ENCODE assay signal across 29 cellular contexts in genomic region chr13:41952749-41953148, GRCh38. TPM values are rescaled to one million over a fixed set of nuclear protein-coding genes. Genes with fewer than 3 reads are reported as not detected.
A peak's percentile ranks its signal among the peaks of the same experiment; 100 is the strongest.
DNase-seq lines count a peak whose midpoint lies in the region; ATAC-seq and TF ChIP-seq lines count a peak whose summit lies in the region.
"Had no signal": no experiment of that assay in that cellular context is flagged by ENCODE, and none has a peak within 500 bp of the region (broad histone marks: within the 10 kb centered on the region; RNA-seq: fewer than 3 reads in every experiment).

No MANE protein-coding gene starts in this region.

- ATAC-seq in activated T-cell treated with anti-CD3 and anti-CD28 coated beads, Interleukin-2, amount 50 U/mL, for 72 hours (replicated peaks in 1 of 2) = no peak
- no peak for ATAC-seq in activated T-helper 17 cell treated with anti-CD3 and anti-CD28 coated beads, Interleukin-2, amount 50 U/mL, for 72 hours (replicated peaks)
- ATAC-seq in upper lobe of right lung = no peak
- no peak for ATAC-seq in esophagus mucosa
- ATAC-seq: HepG2, K562 had no signal

- H3K4me1 ChIP-seq in Karpas-422 (ENCODE audit: low read length) = peaks cover 30% of the 10 kb centered on the region
- H3K4me1 ChIP-seq in upper lobe of right lung = no peaks in the 10 kb centered on the region
- no peaks in the 10 kb centered on the region for H3K4me1 ChIP-seq in prostate gland (replicated peaks)
- H3K4me1 ChIP-seq: BE2C, SJSA1 had no signal

- H3K79me2 ChIP-seq in Karpas-422 (ENCODE audit: low read length) = peaks cover 92% of the 10 kb centered on the region

- no peaks in the 10 kb centered on the region for H3K9me3 ChIP-seq in Karpas-422 (ENCODE audit: low read length)
- H3K9me3 ChIP-seq in upper lobe of right lung = no peaks in the 10 kb centered on the region
- no peaks in the 10 kb centered on the region for H3K9me3 ChIP-seq in prostate gland
- H3K9me3 ChIP-seq: BE2C, SJSA1 had no signal

- H3K4me1 Mint-ChIP-seq in activated T-cell treated with anti-CD3 and anti-CD28 coated beads, Interleukin-2, amount 50 U/mL, for 72 hours (ENCODE audit: low read depth) = peaks cover 15% of the 10 kb centered on the region
- H3K4me1 Mint-ChIP-seq in activated T-cell treated with anti-CD3 and anti-CD28 coated beads, Interleukin-2, amount 50 U/mL, for 24 hours (ENCODE audit: low read depth) = peaks cover 39% of the 10 kb centered on the region
- H3K4me1 Mint-ChIP-seq in activated T-helper 17 cell treated with anti-CD3 and anti-CD28 coated beads, Interleukin-2, amount 50 U/mL, for 72 hours = peaks cover 15% of the 10 kb centered on the region
- peaks cover 6% of the 10 kb centered on the region for H3K4me1 Mint-ChIP-seq in nephron progenitor cell

- TF ChIP-seq CTCF in nephron progenitor cell (IDR thresholded peaks at IDR 0.05) (no peak), upper lobe of right lung (IDR thresholded peaks at IDR 0.05) (no peak), prostate gland (IDR thresholded peaks at IDR 0.05) (no peak)

- intact Hi-C loops in upper lobe of right lung (cut with DNase I) (no loop called here), prostate gland (cut with DNase I) (no loop called here)

- peaks cover 3 to 17% of the 10 kb centered on the region in 2 donors for H3K36me3 Mint-ChIP-seq in activated T-cell treated with anti-CD3 and anti-CD28 coated beads, Interleukin-2, amount 50 U/mL, for 72 hours (ENCODE audit: insufficient read depth in 2 of 2)
- H3K36me3 Mint-ChIP-seq in activated T-cell treated with anti-CD3 and anti-CD28 coated beads, Interleukin-2, amount 50 U/mL, for 24 hours (ENCODE audit: low read depth) = peaks cover 66% of the 10 kb centered on the region
- H3K36me3 Mint-ChIP-seq in activated T-helper 17 cell treated with anti-CD3 and anti-CD28 coated beads, Interleukin-2, amount 50 U/mL, for 72 hours (ENCODE audit: low read depth) = peaks cover 17% of the 10 kb centered on the region
- peaks cover 22% of the 10 kb centered on the region for H3K36me3 Mint-ChIP-seq in nephron progenitor cell (ENCODE audit: low read depth)

- H3K27ac ChIP-seq in Karpas-422 (ENCODE audit: low read length) = peak overlapping the region; percentile 31
- H3K27ac ChIP-seq in upper lobe of right lung = no peak overlapping the region
- H3K27ac ChIP-seq in prostate gland = no peak overlapping the region
- H3K27ac ChIP-seq: SJSA1 had no signal

- 86% methylated on average over 3 of the region's 3 CpGs for WGBS in prostate gland

- no peak overlapping the region for H3K4me2 ChIP-seq in Karpas-422 (ENCODE audit: low read depth, low read length, poor library complexity, severe bottlenecking)

- no peak for DNase-seq in activated T-cell treated with anti-CD3 and anti-CD28 coated beads, Interleukin-2, amount 50 U/mL, for 72 hours
- no peak for DNase-seq in activated T-cell treated with anti-CD3 and anti-CD28 coated beads, Interleukin-2, amount 50 U/mL, for 24 hours
- no peak for DNase-seq in Karpas-422
- DNase-seq in nephron progenitor cell = no peak
- no peak for DNase-seq in upper lobe of right lung
- no peak for DNase-seq in prostate gland (ENCODE audit: low spot score)
- DNase-seq: 8988T; ACHN; BE2C; Calu3; DMS79 treated with DMSO at 0.1 percent for 48 hours; GF-D8; H7; MG63; NCI-H1105 treated with DMSO at 0.1 percent for 48 hours; NCI-H146; NCI-H1930; NCI-H2107; NCI-H524; NCI-H748 treated with DMSO at 0.1 percent for 48 hours; NK-92 treated with Interleukin-12 subunit alpha and Interleukin-12 subunit beta, amount 100 ng/mL, for 24 hours; Right ventricle myocardium superior; RPMI8226 had no signal

- TF ChIP-seq POLR2A in prostate gland (IDR thresholded peaks at IDR 0.05) = no peak

- no peaks in the 10 kb centered on the region for H3K27me3 ChIP-seq in Karpas-422 (ENCODE audit: low read length)
- no peaks in the 10 kb centered on the region for H3K27me3 ChIP-seq in upper lobe of right lung
- no peaks in the 10 kb centered on the region for H3K27me3 ChIP-seq in prostate gland (replicated peaks; ENCODE audit: insufficient read depth)
- H3K27me3 ChIP-seq: BE2C, MG63, SJSA1 had no signal

- no peaks in the 10 kb centered on the region for H3K27me3 Mint-ChIP-seq in activated T-cell treated with anti-CD3 and anti-CD28 coated beads, Interleukin-2, amount 50 U/mL, for 72 hours (ENCODE audit: low read depth)
- H3K27me3 Mint-ChIP-seq in activated T-cell treated with anti-CD3 and anti-CD28 coated beads, Interleukin-2, amount 50 U/mL, for 24 hours = no peaks in the 10 kb centered on the region
- H3K27me3 Mint-ChIP-seq in activated T-helper 17 cell treated with anti-CD3 and anti-CD28 coated beads, Interleukin-2, amount 50 U/mL, for 72 hours = no peaks in the 10 kb centered on the region
- H3K27me3 Mint-ChIP-seq in nephron progenitor cell (ENCODE audit: low read depth, poor library complexity) = no peaks in the 10 kb centered on the region

- no peaks in the 10 kb centered on the region for H3K9me2 ChIP-seq in Karpas-422 (replicated peaks; ENCODE audit: insufficient read depth, low read length)

- no peak overlapping the region for H3K9ac ChIP-seq in Karpas-422 (ENCODE audit: low read length)

- no peak overlapping the region for H2AFZ ChIP-seq in Karpas-422 (ENCODE audit: low read length)

- no peaks in the 10 kb centered on the region for H4K20me1 ChIP-seq in Karpas-422 (ENCODE audit: insufficient read depth, low read depth, low read length)

- H3K27ac Mint-ChIP-seq in activated T-cell treated with anti-CD3 and anti-CD28 coated beads, Interleukin-2, amount 50 U/mL, for 72 hours = peak overlapping the region; percentile 7
- H3K27ac Mint-ChIP-seq in activated T-cell treated with anti-CD3 and anti-CD28 coated beads, Interleukin-2, amount 50 U/mL, for 24 hours = no peak overlapping the region
- peak overlapping the region; percentile 16 for H3K27ac Mint-ChIP-seq in activated T-helper 17 cell treated with anti-CD3 and anti-CD28 coated beads, Interleukin-2, amount 50 U/mL, for 72 hours
- peak overlapping the region; percentile 11 for H3K27ac Mint-ChIP-seq in nephron progenitor cell

- no peaks in the 10 kb centered on the region for H3K9me3 Mint-ChIP-seq in activated T-cell treated with anti-CD3 and anti-CD28 coated beads, Interleukin-2, amount 50 U/mL, for 72 hours
- H3K9me3 Mint-ChIP-seq in activated T-cell treated with anti-CD3 and anti-CD28 coated beads, Interleukin-2, amount 50 U/mL, for 24 hours = no peaks in the 10 kb centered on the region
- no peaks in the 10 kb centered on the region for H3K9me3 Mint-ChIP-seq in activated T-helper 17 cell treated with anti-CD3 and anti-CD28 coated beads, Interleukin-2, amount 50 U/mL, for 72 hours
- no peaks in the 10 kb centered on the region for H3K9me3 Mint-ChIP-seq in nephron progenitor cell

- H3K4me3 ChIP-seq in Karpas-422 (ENCODE audit: low read length) (no peak overlapping the region), upper lobe of right lung (no peak overlapping the region), prostate gland (no peak overlapping the region)
- H3K4me3 ChIP-seq: K562, MG63, SJSA1 had no signal

- H3K36me3 ChIP-seq in Karpas-422 (ENCODE audit: insufficient read depth, low read length) (peaks cover 14% of the 10 kb centered on the region; the same call in 1 of the 2 replicates), upper lobe of right lung (no peaks in the 10 kb centered on the region), prostate gland (no peaks in the 10 kb centered on the region)
- H3K36me3 ChIP-seq: SJSA1 had no signal

- no peak overlapping the region for H3K4me3 Mint-ChIP-seq in activated T-cell treated with anti-CD3 and anti-CD28 coated beads, Interleukin-2, amount 50 U/mL, for 72 hours
- no peak overlapping the region for H3K4me3 Mint-ChIP-seq in activated T-cell treated with anti-CD3 and anti-CD28 coated beads, Interleukin-2, amount 50 U/mL, for 24 hours
- H3K4me3 Mint-ChIP-seq in activated T-helper 17 cell treated with anti-CD3 and anti-CD28 coated beads, Interleukin-2, amount 50 U/mL, for 72 hours = no peak overlapping the region
- H3K4me3 Mint-ChIP-seq in nephron progenitor cell = no peak overlapping the region
- H3K4me3 Mint-ChIP-seq: CD14-positive monocyte had no signal

RNA-seq across cellular contexts. Expression of gene VWA8, which starts 8.2 kb away (rescaled TPM):
- total RNA-seq in activated T-cell treated with anti-CD3 and anti-CD28 coated beads, Interleukin-2, amount 50 U/mL, for 72 hours = 10 to 100 TPM; 25.6 to 35.0 TPM
- 23.8 and 35.7 TPM in 2 replicates for total RNA-seq in Karpas-422 (2014; rRNA removed; shearing (Covaris generic); ENCODE audit: low replicate concordance)
- total RNA-seq in activated T-helper 17 cell treated with anti-CD3 and anti-CD28 coated beads, Interleukin-2, amount 50 U/mL, for 72 hours = 10 to 100 TPM in 1 of 2 donors, 1 to 10 TPM in 1; 7.4 to 11.2 TPM
- 20.6 TPM for total RNA-seq in upper lobe of right lung
- total RNA-seq in prostate gland = 10 to 100 TPM; 18.1 to 21.8 TPM
- total RNA-seq in esophagus mucosa = 11.5 TPM
